ENCODE assay signal across 1 cellular context in genomic region chr14:52974406-52974805, GRCh38.
TF ChIP-seq lines count a peak whose summit lies in the region.

No MANE protein-coding gene starts in this region.

TF ChIP-seq in SK-N-SH treated with all-trans-retinoic acid at 6 μM for 48 hours, 23 proteins besides CTCF, POLR2A, EP300 and RAD21 (continued from another document):
- TF ChIP-seq ARNTL (CRISPR knock-in tag; IDR thresholded peaks at IDR 0.05; ENCODE audit: borderline replicate concordance, low read depth) (no peak), RARB (CRISPR knock-in tag; IDR thresholded peaks at IDR 0.05) (no peak), GLIS3 (CRISPR knock-in tag; IDR thresholded peaks at IDR 0.05) (no peak), CREB5 (CRISPR knock-in tag; IDR thresholded peaks at IDR 0.05; ENCODE audit: low read depth) (no peak), TOX (CRISPR knock-in tag; IDR thresholded peaks at IDR 0.05; ENCODE audit: borderline replicate concordance) (no peak), OSR1 (CRISPR knock-in tag; IDR thresholded peaks at IDR 0.05) (no peak), POU6F1 (CRISPR knock-in tag; IDR thresholded peaks at IDR 0.05; ENCODE audit: borderline replicate concordance, low read depth) (no peak), ZC3H10 (CRISPR knock-in tag; IDR thresholded peaks at IDR 0.05) (no peak), ZNF8 (CRISPR knock-in tag; IDR thresholded peaks at IDR 0.05) (no peak), CSDC2 (CRISPR knock-in tag; IDR thresholded peaks at IDR 0.05) (no peak), ZFP30 (CRISPR knock-in tag; IDR thresholded peaks at IDR 0.05) (no peak)
